21 cellular contexts compared by ENCODE assay signal in the genomic region with DNA sequence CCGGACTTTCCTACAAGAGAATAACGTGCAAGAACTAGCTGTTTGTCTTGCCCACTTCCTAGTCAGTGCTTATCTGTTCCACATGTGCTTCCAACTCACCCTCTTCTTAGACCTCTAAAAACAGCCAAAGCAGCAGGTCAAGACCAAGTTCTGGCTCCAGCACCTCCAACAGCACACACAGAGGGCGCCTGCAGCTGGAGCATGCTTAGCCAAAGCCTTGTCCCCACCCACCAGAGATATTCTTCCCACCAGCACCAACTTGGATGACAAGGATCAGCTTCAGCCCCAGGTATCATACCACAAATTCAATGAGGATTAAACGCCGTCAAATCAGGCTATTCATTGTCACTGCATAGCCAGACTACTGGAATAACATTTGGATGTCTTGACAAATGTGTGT. TPM values are rescaled to one million over a fixed set of nuclear protein-coding genes. Genes with fewer than 3 reads are reported as not detected.
A peak's percentile ranks its signal among the peaks of the same experiment; 100 is the strongest.
DNase-seq lines count a peak whose midpoint lies in the region; ATAC-seq and TF ChIP-seq lines count a peak whose summit lies in the region.
"Had no signal": no experiment of that assay in that cellular context is flagged by ENCODE, and none has a peak within 500 bp of the region (broad histone marks: within the 10 kb centered on the region; RNA-seq: fewer than 3 reads in every experiment).

No MANE protein-coding gene starts in this region.

- 65 to 70% methylated on average over 5 of the region's 5 CpGs for WGBS in thyroid gland, 2 donors
- WGBS in ovary, 3 donors: 87 to 91% (median 89%) methylated on average over 5 of the region's 5 CpGs

- in situ Hi-C loops in HAP-1 (cut with MboI; ENCODE audit: low sequenced_read_pairs): no loop called here

- H3K9me3 Mint-ChIP-seq in activated CD4-positive, alpha-beta T cell treated with anti-CD3 and anti-CD28 coated beads, Interleukin-2, amount 10 ng/mL, durations not matched to agents 7 days and 5 days: no peaks in the 10 kb centered on the region
- H3K9me3 Mint-ChIP-seq: CD8-positive, alpha-beta memory T cell had no signal

- POLR2A ChIA-PET in activated CD4-positive, alpha-beta T cell treated with anti-CD3 and anti-CD28 coated beads, Interleukin-2, amount 10 ng/mL, durations not matched to agents 7 days and 5 days (lab: Charles Lee): no interaction called here

- H3K9me3 ChIP-seq in T-helper 17 cell (ENCODE audit: control insufficient read depth, low read length, poor library complexity, severe bottlenecking) (no peaks in the 10 kb centered on the region), thyroid gland (no peaks in the 10 kb centered on the region), HAP-1 (no peaks in the 10 kb centered on the region), ovary (no peaks in the 10 kb centered on the region)
- H3K9me3 ChIP-seq: Peyer's patch had no signal

- no peak overlapping the region for H3K4me3 Mint-ChIP-seq in activated CD4-positive, alpha-beta T cell treated with anti-CD3 and anti-CD28 coated beads, Interleukin-2, amount 10 ng/mL, durations not matched to agents 7 days and 5 days
- H3K4me3 Mint-ChIP-seq in T-helper 17 cell: no peak overlapping the region
- H3K4me3 Mint-ChIP-seq: CD8-positive, alpha-beta memory T cell had no signal

- peak overlapping the region; percentile 15 for H3K27ac Mint-ChIP-seq in activated CD4-positive, alpha-beta T cell treated with anti-CD3 and anti-CD28 coated beads, Interleukin-2, amount 10 ng/mL, durations not matched to agents 7 days and 5 days
- peak overlapping the region; percentile 8 for H3K27ac Mint-ChIP-seq in T-helper 17 cell

- no peak for DNase-seq in activated CD4-positive, alpha-beta T cell treated with anti-CD3 and anti-CD28 coated beads, Interleukin-2, amount 10 ng/mL, durations not matched to agents 7 days and 5 days
- no peak for DNase-seq in activated CD4-positive, alpha-beta T cell treated with anti-CD3 and anti-CD28 coated beads for 1 hour
- DNase-seq in T-helper 17 cell (no peak), epithelial cell of proximal tubule (ENCODE audit: low read depth) (no peak), thyroid gland (peak; percentile 28 to 29), HAP-1 (ENCODE audit: low spot score in 2 of 2) (no peak), ovary (no peak)
- DNase-seq: AML-193; C1 segment of cervical spinal cord; CD8-positive, alpha-beta memory T cell; GOT3; KG1; NCI-H1092 treated with DMSO at 0.1 percent for 48 hours; NCI-H1436 treated with DMSO at 0.1 percent for 48 hours; NCI-H1930; NCI-H510A; NCI-H748 treated with DMSO at 0.1 percent for 48 hours; Peyer's patch had no signal

- H3K27me3 ChIP-seq in thyroid gland: no peaks in the 10 kb centered on the region
- no peaks in the 10 kb centered on the region for H3K27me3 ChIP-seq in HAP-1 (ENCODE audit: low read depth)
- H3K27me3 ChIP-seq in ovary: no peaks in the 10 kb centered on the region
- H3K27me3 ChIP-seq: Peyer's patch had no signal

- H3K36me3 ChIP-seq in thyroid gland (peaks cover 7 to 9% of the 10 kb centered on the region in 2 donors), HAP-1 (replicated peaks) (peaks cover 8% of the 10 kb centered on the region; the same call in 1 of the 2 replicates), ovary (no peaks in the 10 kb centered on the region)
- H3K36me3 ChIP-seq: Peyer's patch had no signal

- no peaks in the 10 kb centered on the region for H3K27me3 Mint-ChIP-seq in activated CD4-positive, alpha-beta T cell treated with anti-CD3 and anti-CD28 coated beads, Interleukin-2, amount 10 ng/mL, durations not matched to agents 7 days and 5 days
- no peaks in the 10 kb centered on the region for H3K27me3 Mint-ChIP-seq in T-helper 17 cell
- H3K27me3 Mint-ChIP-seq: CD8-positive, alpha-beta memory T cell had no signal

- TF ChIP-seq POLR2A in thyroid gland (IDR thresholded peaks at IDR 0.05) (no peak), ovary (IDR thresholded peaks at IDR 0.05) (no peak)

- H3K4me3 ChIP-seq in epithelial cell of proximal tubule (ENCODE audit: low read depth, low read length) (no peak overlapping the region), thyroid gland (replicated peaks in 1 of 3) (no peak overlapping the region), HAP-1 (no peak overlapping the region), ovary (no peak overlapping the region)
- H3K4me3 ChIP-seq: Peyer's patch had no signal

- H3K4me1 Mint-ChIP-seq in activated CD4-positive, alpha-beta T cell treated with anti-CD3 and anti-CD28 coated beads, Interleukin-2, amount 10 ng/mL, durations not matched to agents 7 days and 5 days: peaks cover 20% of the 10 kb centered on the region
- peaks cover 19% of the 10 kb centered on the region for H3K4me1 Mint-ChIP-seq in T-helper 17 cell

- no peak for ATAC-seq in T-helper 17 cell
- ATAC-seq: HCT116, HepG2 had no signal

- TF ChIP-seq CTCF in epithelial cell of proximal tubule (conservative IDR thresholded peaks at IDR 0.05; ENCODE audit: low read depth, low read length): peak; percentile 3
- no peak for TF ChIP-seq CTCF in thyroid gland (IDR thresholded peaks at IDR 0.05)
- no peak for TF ChIP-seq CTCF in ovary (IDR thresholded peaks at IDR 0.05)

- H3K4me1 ChIP-seq in thyroid gland (peaks cover 24 to 42% of the 10 kb centered on the region in 2 donors), HAP-1 (peaks cover 8% of the 10 kb centered on the region), ovary (ENCODE audit: insufficient read depth) (no peaks in the 10 kb centered on the region)
- H3K4me1 ChIP-seq: Peyer's patch had no signal

- TF ChIP-seq EP300 in ovary (IDR thresholded peaks at IDR 0.05): no peak

- H3K27ac ChIP-seq in thyroid gland (no peak overlapping the region), ovary (no peak overlapping the region)
- H3K27ac ChIP-seq: HL-60, Peyer's patch had no signal

- intact Hi-C loops in thyroid gland (cut with DNase I): no loop called here
- intact Hi-C loops in ovary (cut with DNase I): no loop called here

- peaks cover 26% of the 10 kb centered on the region for H3K36me3 Mint-ChIP-seq in activated CD4-positive, alpha-beta T cell treated with anti-CD3 and anti-CD28 coated beads, Interleukin-2, amount 10 ng/mL, durations not matched to agents 7 days and 5 days (ENCODE audit: low read depth)
- H3K36me3 Mint-ChIP-seq in T-helper 17 cell (ENCODE audit: low read depth): peaks cover 2% of the 10 kb centered on the region

- CTCF ChIA-PET in activated CD4-positive, alpha-beta T cell treated with anti-CD3 and anti-CD28 coated beads, Interleukin-2, amount 10 ng/mL, durations not matched to agents 7 days and 5 days (lab: Charles Lee): no interaction called here

RNA-seq across cellular contexts. Expression of gene RCBTB1, which starts 17.9 kb away (rescaled TPM):
- 10 to 100 TPM; 18.1 to 20.0 TPM for total RNA-seq in activated CD4-positive, alpha-beta T cell treated with anti-CD3 and anti-CD28 coated beads, Interleukin-2, amount 10 ng/mL, durations not matched to agents 7 days and 5 days
- 10 to 100 TPM; 20.2 to 23.0 TPM for total RNA-seq in T-helper 17 cell
- 11.9 and 16.6 TPM in 2 replicates for total RNA-seq in epithelial cell of proximal tubule
- total RNA-seq in thyroid gland: 100 to 1,000 TPM in 2 of 4 donors, 10 to 100 TPM in 2; 82.2 to 172 (median 98.0) TPM
- 10 to 100 TPM in 5 of 7 donors, 1 to 10 TPM in 2; 5.5 to 16.6 (median 12.9) TPM for total RNA-seq in ovary
- 10 to 100 TPM in 1 of 2 donors, 1 to 10 TPM in 1; 8.6 to 28.0 TPM for polyA plus RNA-seq in ovary

Comparison
In these comparisons a context has a peak if more than half of its experiments do, and no peak if none do; other contexts are left out.
1. DNase-seq: peak in thyroid gland (2 of 2); none in activated CD4-positive, alpha-beta T cell treated with anti-CD3 and anti-CD28 coated beads, Interleukin-2, amount 10 ng/mL, durations not matched to agents 7 days and 5 days (single experiment), activated CD4-positive, alpha-beta T cell treated with anti-CD3 and anti-CD28 coated beads for 1 hour (single experiment), T-helper 17 cell (0 of 3), epithelial cell of proximal tubule (single experiment), HAP-1 (0 of 2) and ovary (0 of 5).